8 cellular contexts compared by ENCODE assay signal in the genomic region with DNA sequence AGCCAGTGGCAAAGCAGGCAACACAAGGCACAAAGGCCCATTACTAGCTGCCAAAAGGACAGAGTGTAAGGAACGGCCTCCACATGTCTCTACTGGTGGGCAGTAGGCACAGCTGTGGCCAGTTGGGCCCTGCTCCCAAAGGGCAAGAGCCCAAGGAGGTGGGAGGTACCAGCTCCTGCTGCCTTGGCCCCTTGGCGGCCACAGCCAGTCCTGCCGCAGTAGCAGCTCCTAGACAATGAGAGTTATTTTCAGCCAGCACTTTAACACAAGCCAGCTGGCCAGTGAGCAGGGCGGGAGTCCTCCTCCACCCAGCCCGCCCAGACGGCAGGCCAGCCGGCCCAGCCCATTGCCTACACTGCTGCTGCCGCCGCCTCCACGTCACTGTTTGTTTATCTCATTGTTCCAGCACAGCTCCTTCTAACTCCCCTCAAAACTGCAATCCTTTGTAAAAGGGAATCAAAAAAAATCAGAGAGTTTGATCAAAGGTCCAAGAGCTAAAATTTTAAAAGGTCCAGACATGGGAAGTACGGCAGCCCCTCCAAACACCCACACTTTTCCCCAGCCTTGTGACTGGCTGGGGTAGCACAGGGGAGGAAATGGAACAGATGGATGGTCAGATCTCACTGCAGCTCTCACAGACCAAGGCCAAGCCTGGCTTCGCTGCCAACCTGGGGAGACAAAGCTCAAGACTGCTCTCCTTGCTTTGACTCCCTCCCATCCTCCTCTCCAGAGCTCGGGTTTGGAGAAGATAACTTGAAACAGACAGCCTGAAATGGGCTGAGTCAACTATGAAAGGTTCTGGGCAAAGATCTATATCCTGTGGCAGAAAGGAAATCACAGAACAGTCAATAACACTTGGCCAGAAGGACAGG. TPM values are rescaled to one million over a fixed set of nuclear protein-coding genes. Genes with fewer than 3 reads are reported as not detected.
DNase-seq lines count a peak whose midpoint lies in the region; ATAC-seq and TF ChIP-seq lines count a peak whose summit lies in the region.

No MANE protein-coding gene starts in this region.

- H3K9me3 ChIP-seq in CD8-positive, alpha-beta T cell (ENCODE audit: low read length): no peaks in the 10 kb centered on the region
- H3K9me3 ChIP-seq in muscle layer of duodenum (ENCODE audit: control insufficient read depth in 1 of 2, low read length in 2 of 2) (no peaks in the 10 kb centered on the region), upper lobe of right lung (no peaks in the 10 kb centered on the region)

- H3K27ac ChIP-seq in CD8-positive, alpha-beta T cell (ENCODE audit: low read depth, low read length): no peak overlapping the region
- H3K27ac ChIP-seq in muscle layer of duodenum (ENCODE audit: low read length): peak overlapping the region; percentile 80
- peak overlapping the region; percentile 91 for H3K27ac ChIP-seq in upper lobe of right lung

- peak in 1 of 7 experiments; percentile 30 for DNase-seq in CD8-positive, alpha-beta T cell
- DNase-seq in LHCN-M2 (ENCODE audit: low read depth) (peak; percentile 95), fibroblast of peridontal ligament (ENCODE audit: extremely low read depth) (peak; percentile 94), upper lobe of right lung (peak; percentile 91)
- DNase-seq in activated CD8-positive, alpha-beta T cell treated with anti-CD3 and anti-CD28 coated beads for 36 hours: no peak

- no peaks in the 10 kb centered on the region for H3K27me3 ChIP-seq in CD8-positive, alpha-beta T cell (ENCODE audit: insufficient read depth, low read length)
- H3K27me3 ChIP-seq in muscle layer of duodenum (ENCODE audit: low read depth, low read length) (no peaks in the 10 kb centered on the region), upper lobe of right lung (no peaks in the 10 kb centered on the region)

- no peaks in the 10 kb centered on the region for H3K27me3 Mint-ChIP-seq in CD8-positive, alpha-beta T cell (ENCODE audit: low read depth)
- no peaks in the 10 kb centered on the region for H3K27me3 Mint-ChIP-seq in activated CD8-positive, alpha-beta T cell treated with anti-CD3 and anti-CD28 coated beads for 36 hours

- peak overlapping the region; percentile 98 for H3K27ac Mint-ChIP-seq in CD8-positive, alpha-beta T cell
- H3K27ac Mint-ChIP-seq in activated CD8-positive, alpha-beta T cell treated with anti-CD3 and anti-CD28 coated beads for 36 hours: peak overlapping the region; percentile 97

- no peak for ATAC-seq in CD8-positive, alpha-beta T cell
- ATAC-seq in activated CD8-positive, alpha-beta T cell treated with anti-CD3 and anti-CD28 coated beads for 36 hours: peak; percentile 32
- ATAC-seq in upper lobe of right lung (peak; percentile 96), GM18511 (IDR thresholded peaks at IDR 0.05; ENCODE audit: unreplicated experiment) (no peak), GM18861 (IDR thresholded peaks at IDR 0.05; ENCODE audit: unreplicated experiment) (no peak)

- no peaks in the 10 kb centered on the region for H3K36me3 Mint-ChIP-seq in CD8-positive, alpha-beta T cell
- peaks cover 3% of the 10 kb centered on the region for H3K36me3 Mint-ChIP-seq in activated CD8-positive, alpha-beta T cell treated with anti-CD3 and anti-CD28 coated beads for 36 hours (ENCODE audit: low read depth)

- TF ChIP-seq CTCF in CD8-positive, alpha-beta T cell (IDR thresholded peaks at IDR 0.05): no peak
- no peak for TF ChIP-seq CTCF in activated CD8-positive, alpha-beta T cell treated with anti-CD3 and anti-CD28 coated beads for 36 hours (IDR thresholded peaks at IDR 0.05)
- peak; percentile 48 for TF ChIP-seq CTCF in upper lobe of right lung (IDR thresholded peaks at IDR 0.05)

- CTCF ChIA-PET in CD8-positive, alpha-beta T cell (lab: Charles Lee): interaction anchor here (0.7 to 7.0 kb wide), 11 partner anchors 10 to 89 kb away, joined by 3 to 65 read pairs (median 5); a partner anchor contains a TSS
- CTCF ChIA-PET in activated CD8-positive, alpha-beta T cell treated with anti-CD3 and anti-CD28 coated beads for 36 hours (lab: Charles Lee): interaction anchor here (1.1 to 7.4 kb wide), 12 partner anchors 9 to 104 kb away, joined by 3 to 80 read pairs (median 6); a partner anchor contains a TSS

- POLR2A ChIA-PET in CD8-positive, alpha-beta T cell (lab: Charles Lee): interaction anchor here (2.0 to 4.6 kb wide), 5 partner anchors 10 to 68 kb away, joined by 9 to 30 read pairs (median 14); a partner anchor contains a TSS
- POLR2A ChIA-PET in activated CD8-positive, alpha-beta T cell treated with anti-CD3 and anti-CD28 coated beads for 36 hours (lab: Charles Lee): interaction anchor here (0.5 to 5.0 kb wide), 11 partner anchors 8 to 543 kb away, joined by 3 to 23 read pairs (median 4); no protein-coding TSS in a partner anchor

- H3K4me3 Mint-ChIP-seq in CD8-positive, alpha-beta T cell: peak overlapping the region; percentile 26
- H3K4me3 Mint-ChIP-seq in activated CD8-positive, alpha-beta T cell treated with anti-CD3 and anti-CD28 coated beads for 36 hours: peak overlapping the region; percentile 16

- H3K9me3 Mint-ChIP-seq in CD8-positive, alpha-beta T cell: no peaks in the 10 kb centered on the region
- no peaks in the 10 kb centered on the region for H3K9me3 Mint-ChIP-seq in activated CD8-positive, alpha-beta T cell treated with anti-CD3 and anti-CD28 coated beads for 36 hours

- intact Hi-C loops in CD8-positive, alpha-beta T cell (cut with DNase I, micrococcal nuclease): loop anchor here in 1 of 2 experiments (5.0 kb wide), 1 partner anchor 1766 kb away; no protein-coding TSS in a partner anchor
- intact Hi-C loops in activated CD8-positive, alpha-beta T cell treated with anti-CD3 and anti-CD28 coated beads for 36 hours (cut with micrococcal nuclease): no loop called here
- intact Hi-C loops in upper lobe of right lung (cut with DNase I): no loop called here

- H3K36me3 ChIP-seq in CD8-positive, alpha-beta T cell (ENCODE audit: insufficient read depth, low read length): no peaks in the 10 kb centered on the region
- H3K36me3 ChIP-seq in muscle layer of duodenum (ENCODE audit: control insufficient read depth in 1 of 2, insufficient read depth in 2 of 2, low read length in 2 of 2): no peaks in the 10 kb centered on the region
- H3K36me3 ChIP-seq in upper lobe of right lung: no peaks in the 10 kb centered on the region

- H3K4me1 Mint-ChIP-seq in CD8-positive, alpha-beta T cell (ENCODE audit: low read depth): peaks cover 84% of the 10 kb centered on the region
- peaks cover 81% of the 10 kb centered on the region for H3K4me1 Mint-ChIP-seq in activated CD8-positive, alpha-beta T cell treated with anti-CD3 and anti-CD28 coated beads for 36 hours (ENCODE audit: low read depth)

- H3K4me1 ChIP-seq in CD8-positive, alpha-beta T cell (ENCODE audit: insufficient read depth, low read length): peaks cover 66% of the 10 kb centered on the region
- H3K4me1 ChIP-seq in muscle layer of duodenum (ENCODE audit: control insufficient read depth in 1 of 2, insufficient read depth in 2 of 2, low read length in 2 of 2) (peaks cover 34 to 52% of the 10 kb centered on the region in 2 donors), upper lobe of right lung (peaks cover 60% of the 10 kb centered on the region)

- H3K4me3 ChIP-seq in CD8-positive, alpha-beta T cell (ENCODE audit: low read depth, low read length): no peak overlapping the region
- H3K4me3 ChIP-seq in muscle layer of duodenum (ENCODE audit: low read depth in 1 of 2, low read length in 2 of 2) (peak overlapping the region in 1 of 2 donors; percentile 46), upper lobe of right lung (no peak overlapping the region)

RNA-seq across cellular contexts. Expression of a gene that starts 33.5 kb away (rescaled TPM):
- total RNA-seq in CD8-positive, alpha-beta T cell: 10 to 100 TPM; 27.9 to 31.9 TPM
- total RNA-seq in LHCN-M2 (2014; rRNA removed) (35.5 and 36.5 TPM in 2 replicates), upper lobe of right lung (40.3 TPM)
- 15.7 TPM for polyA plus RNA-seq in LHCN-M2 (2012)
- total RNA-seq in activated CD8-positive, alpha-beta T cell treated with anti-CD3 and anti-CD28 coated beads for 36 hours: 10 to 100 TPM; 22.8 to 23.5 TPM

RNA-seq across cellular contexts. Expression of a gene that starts 50.3 kb away (rescaled TPM):
- 1 to 10 TPM; 3.4 to 4.2 TPM for total RNA-seq in CD8-positive, alpha-beta T cell
- 8.7 and 11.3 TPM in 2 replicates for total RNA-seq in LHCN-M2 (2014; rRNA removed)
- 7.3 TPM for polyA plus RNA-seq in LHCN-M2 (2012)
- total RNA-seq in activated CD8-positive, alpha-beta T cell treated with anti-CD3 and anti-CD28 coated beads for 36 hours: 1 to 10 TPM; 4.9 to 5.6 TPM
- 19.9 TPM for total RNA-seq in upper lobe of right lung

Comparison
In these comparisons a context has a peak if more than half of its experiments do, and no peak if none do; other contexts are left out.
1. ATAC-seq: peak in activated CD8-positive, alpha-beta T cell treated with anti-CD3 and anti-CD28 coated beads for 36 hours (single experiment) and upper lobe of right lung (single experiment); none in CD8-positive, alpha-beta T cell (single experiment), GM18511 (single experiment) and GM18861 (single experiment).